Comparison of ENCODE assay signal across 9 cellular contexts in genomic region chr5:91266184-91266705, GRCh38.
DNase-seq lines count a peak whose midpoint lies in the region; ATAC-seq and TF ChIP-seq lines count a peak whose summit lies in the region.
"Had no signal": no experiment of that assay in that cellular context is flagged by ENCODE, and none has a peak within 500 bp of the region (broad histone marks: within the 10 kb centered on the region; RNA-seq: fewer than 3 reads in every experiment).

No MANE protein-coding gene starts in this region.

- 60 to 68% methylated on average over 3 of the region's 3 CpGs for WGBS in tibial nerve, 2 donors

- peaks cover 0 to 8% (median 0%) of the 10 kb centered on the region in 4 donors for H3K4me1 ChIP-seq in tibial nerve

- H3K4me3 ChIP-seq in fibroblast of villous mesenchyme (ENCODE audit: low read depth, low read length) (no peak overlapping the region), tibial nerve (no peak overlapping the region)

- H3K36me3 ChIP-seq in tibial nerve, result no peaks in the 10 kb centered on the region

- no peak overlapping the region for H3K27ac ChIP-seq in tibial nerve

- TF ChIP-seq POLR2A in tibial nerve (IDR thresholded peaks at IDR 0.05), result no peak

- no peaks in the 10 kb centered on the region for H3K27me3 ChIP-seq in tibial nerve

- TF ChIP-seq CTCF in fibroblast of villous mesenchyme (IDR thresholded peaks at IDR 0.05; ENCODE audit: insufficient read depth, low read depth, low read length) (peak; percentile 8), tibial nerve (IDR thresholded peaks at IDR 0.05) (peak in 2 of 5 experiments; percentile 10 to 22)

- peak; percentile 20 for DNase-seq in SIG-M5 treated with dmso at 0.1 percent for 504 hours (lab: John Stamatoyannopoulos, UW; ENCODE audit: unreplicated experiment)
- no peak for DNase-seq in SIG-M5 (lab: John Stamatoyannopoulos, UW)
- peak; percentile 63 for DNase-seq in RPMI8226
- DNase-seq in fibroblast of villous mesenchyme (ENCODE audit: low read depth), result peak; percentile 51
- no peak for DNase-seq in DMS153 treated with DMSO at 0.1 percent for 48 hours (lab: John Stamatoyannopoulos, UW; ENCODE audit: unreplicated experiment)
- DNase-seq in DMS79 (lab: John Stamatoyannopoulos, UW), result no peak
- no peak for DNase-seq in tibial nerve (ENCODE audit: low spot score in 2 of 2)
- DNase-seq: activated B cell treated with CpG ODN at 0.5 μM for 24 hours had no signal

- H3K9me3 ChIP-seq in tibial nerve, result no peaks in the 10 kb centered on the region

- TF ChIP-seq EP300 in tibial nerve (IDR thresholded peaks at IDR 0.05), result no peak

- ATAC-seq in HG02938 (IDR thresholded peaks at IDR 0.05; ENCODE audit: unreplicated experiment), result peak; percentile 88

Comparison
In these comparisons a context has a peak if more than half of its experiments do, and no peak if none do; other contexts are left out.
1. DNase-seq: peak in SIG-M5 treated with dmso at 0.1 percent for 504 hours (single experiment), RPMI8226 (single experiment) and fibroblast of villous mesenchyme (single experiment); none in SIG-M5 (single experiment), DMS153 treated with DMSO at 0.1 percent for 48 hours (single experiment), DMS79 (single experiment) and tibial nerve (0 of 2).